In genomic region chr20:703426-703825, GRCh38 we compare ENCODE assay signal across 33 cellular contexts. TPM values are rescaled to one million over a fixed set of nuclear protein-coding genes. Genes with fewer than 3 reads are reported as not detected.
"Had no signal": no experiment of that assay in that cellular context is flagged by ENCODE, and none has a peak within 500 bp of the region (broad histone marks: within the 10 kb centered on the region; RNA-seq: fewer than 3 reads in every experiment).

No MANE protein-coding gene starts in this region.

- H3K27me3 ChIP-seq: ascending aorta, cardiac muscle cell had no signal

- H3K27ac ChIP-seq: ascending aorta, breast epithelium, cardiac muscle cell, esophagus muscularis mucosa, foreskin keratinocyte, gastrocnemius medialis had no signal

- DNase-seq: activated CD4-positive, alpha-beta memory T cell treated with anti-CD3 and anti-CD28 coated beads for 36 hours; activated CD4-positive, alpha-beta T cell treated with anti-CD3 and anti-CD28 coated beads for 36 hours; activated CD4-positive, alpha-beta T cell treated with anti-CD3 and anti-CD28 coated beads, Interleukin-2, amount 10 ng/mL, durations not matched to agents 24 days and 14 days; activated CD4-positive, CD25-positive, alpha-beta regulatory T cell; activated CD4-positive, CD25-positive, alpha-beta regulatory T cell treated with anti-CD3 and anti-CD28 coated beads, Interleukin-2, amount 50 U/mL, for 72 hours; activated CD8-positive, alpha-beta memory T cell treated with anti-CD3 and anti-CD28 coated beads, Interleukin-2, amount 10 ng/mL, durations not matched to agents 7 days and 5 days; activated CD8-positive, alpha-beta memory T cell treated with anti-CD3 and anti-CD28 coated beads, Interleukin-2, amount 50 U/mL, for 4 hours; activated CD8-positive, alpha-beta T cell treated with anti-CD3 and anti-CD28 coated beads, Interleukin-2, amount 10 ng/mL, durations not matched to agents 7 days and 5 days; activated gamma-delta T cell; activated naive CD4-positive, alpha-beta T cell; activated naive CD4-positive, alpha-beta T cell treated with anti-CD3 and anti-CD28 coated beads, Interleukin-2, amount 10 ng/mL, durations not matched to agents 7 days and 5 days; activated naive CD8-positive, alpha-beta T cell treated with anti-CD3 and anti-CD28 coated beads, Interleukin-2, amount 10 ng/mL, durations not matched to agents 7 days and 5 days; activated T-cell treated with anti-CD3 and anti-CD28 coated beads, Interleukin-2, amount 50 U/mL, for 1 hour; activated T-cell treated with anti-CD3 and anti-CD28 coated beads, Interleukin-2, amount 50 U/mL, for 48 hours; cortex of kidney; dermis blood vessel endothelial cell; effector CD4-positive, alpha-beta T cell; effector memory CD8-positive, alpha-beta T cell; foreskin keratinocyte; gastrocnemius medialis; glutamatergic neuron; T-helper 2 cell had no signal

- H3K36me3 ChIP-seq: ascending aorta, breast epithelium, cardiac muscle cell, esophagus muscularis mucosa, gastrocnemius medialis had no signal

- H3K4me3 ChIP-seq: ascending aorta, breast epithelium, cardiac muscle cell, esophagus muscularis mucosa, gastrocnemius medialis had no signal

- H3K4me3 Mint-ChIP-seq: activated CD4-positive, alpha-beta memory T cell treated with anti-CD3 and anti-CD28 coated beads for 36 hours; activated CD4-positive, alpha-beta T cell treated with anti-CD3 and anti-CD28 coated beads for 36 hours; activated CD4-positive, alpha-beta T cell treated with anti-CD3 and anti-CD28 coated beads, Interleukin-2, amount 10 ng/mL, durations not matched to agents 24 days and 14 days; activated CD8-positive, alpha-beta memory T cell treated with anti-CD3 and anti-CD28 coated beads, Interleukin-2, amount 10 ng/mL, durations not matched to agents 7 days and 5 days; activated CD8-positive, alpha-beta T cell treated with anti-CD3 and anti-CD28 coated beads, Interleukin-2, amount 10 ng/mL, durations not matched to agents 7 days and 5 days; activated naive CD4-positive, alpha-beta T cell treated with anti-CD3 and anti-CD28 coated beads, Interleukin-2, amount 10 ng/mL, durations not matched to agents 7 days and 5 days; activated naive CD8-positive, alpha-beta T cell treated with anti-CD3 and anti-CD28 coated beads, Interleukin-2, amount 10 ng/mL, durations not matched to agents 7 days and 5 days; activated T-helper 1 cell treated with anti-CD3 and anti-CD28 coated beads, Interleukin-12 subunit alpha, Interleukin-12 subunit beta, Interleukin-2, Interleukin-4 antibody, amounts not matched to agents 30 ng/mL and 10 ng/mL and 1 ng/mL, durations not matched to agents 14 hours and 24 hours and 36 hours; brain; central memory CD8-positive, alpha-beta T cell; effector memory CD8-positive, alpha-beta T cell had no signal

- H3K9me3 ChIP-seq: ascending aorta, breast epithelium, esophagus muscularis mucosa, gastrocnemius medialis had no signal

- H3K36me3 Mint-ChIP-seq: activated CD4-positive, alpha-beta memory T cell treated with anti-CD3 and anti-CD28 coated beads for 36 hours; activated CD8-positive, alpha-beta memory T cell treated with anti-CD3 and anti-CD28 coated beads, Interleukin-2, amount 10 ng/mL, durations not matched to agents 7 days and 5 days; activated naive CD4-positive, alpha-beta T cell treated with anti-CD3 and anti-CD28 coated beads, Interleukin-2, amount 10 ng/mL, durations not matched to agents 7 days and 5 days; activated naive CD4-positive, alpha-beta T cell treated with anti-CD3 and anti-CD28 coated beads, Interleukin-2, amount 50 U/mL, for 72 hours; activated naive CD8-positive, alpha-beta T cell treated with anti-CD3 and anti-CD28 coated beads, Interleukin-2, amount 10 ng/mL, durations not matched to agents 7 days and 5 days; brain had no signal

- H3K27me3 Mint-ChIP-seq: activated CD8-positive, alpha-beta memory T cell treated with anti-CD3 and anti-CD28 coated beads, Interleukin-2, amount 10 ng/mL, durations not matched to agents 7 days and 5 days had no signal

- H3K27ac Mint-ChIP-seq: activated CD4-positive, alpha-beta memory T cell treated with anti-CD3 and anti-CD28 coated beads for 36 hours; activated CD4-positive, alpha-beta T cell treated with anti-CD3 and anti-CD28 coated beads for 36 hours; activated CD4-positive, alpha-beta T cell treated with anti-CD3 and anti-CD28 coated beads, Interleukin-2, amount 10 ng/mL, durations not matched to agents 24 days and 14 days; activated CD8-positive, alpha-beta memory T cell treated with anti-CD3 and anti-CD28 coated beads, Interleukin-2, amount 10 ng/mL, durations not matched to agents 7 days and 5 days; activated CD8-positive, alpha-beta T cell treated with anti-CD3 and anti-CD28 coated beads, Interleukin-2, amount 10 ng/mL, durations not matched to agents 7 days and 5 days; activated naive CD4-positive, alpha-beta T cell treated with anti-CD3 and anti-CD28 coated beads, Interleukin-2, amount 10 ng/mL, durations not matched to agents 7 days and 5 days; activated naive CD4-positive, alpha-beta T cell treated with anti-CD3 and anti-CD28 coated beads, Interleukin-2, amount 50 U/mL, for 72 hours; activated naive CD8-positive, alpha-beta T cell treated with anti-CD3 and anti-CD28 coated beads, Interleukin-2, amount 10 ng/mL, durations not matched to agents 7 days and 5 days; activated T-helper 1 cell treated with anti-CD3 and anti-CD28 coated beads, Interleukin-12 subunit alpha, Interleukin-12 subunit beta, Interleukin-2, Interleukin-4 antibody, amounts not matched to agents 30 ng/mL and 10 ng/mL and 1 ng/mL, durations not matched to agents 14 hours and 24 hours and 36 hours; activated T-helper 2 cell treated with anti-CD3 and anti-CD28 coated beads, Interferon-gamma antibody, Interleukin-2, Interleukin-4, amounts not matched to agents 10 μg/mL and 5 μg/mL and 100 μg/mL, durations not matched to agents 14 hours and 24 hours and 36 hours; effector memory CD8-positive, alpha-beta T cell had no signal

- H3K9me3 Mint-ChIP-seq: activated CD4-positive, alpha-beta memory T cell treated with anti-CD3 and anti-CD28 coated beads for 36 hours; activated CD4-positive, alpha-beta T cell treated with anti-CD3 and anti-CD28 coated beads, Interleukin-2, amount 10 ng/mL, durations not matched to agents 24 days and 14 days; activated naive CD4-positive, alpha-beta T cell treated with anti-CD3 and anti-CD28 coated beads, Interleukin-2, amount 10 ng/mL, durations not matched to agents 7 days and 5 days; activated naive CD4-positive, alpha-beta T cell treated with anti-CD3 and anti-CD28 coated beads, Interleukin-2, amount 50 U/mL, for 72 hours; activated naive CD8-positive, alpha-beta T cell treated with anti-CD3 and anti-CD28 coated beads, Interleukin-2, amount 10 ng/mL, durations not matched to agents 7 days and 5 days; activated T-helper 1 cell treated with anti-CD3 and anti-CD28 coated beads, Interleukin-12 subunit alpha, Interleukin-12 subunit beta, Interleukin-2, Interleukin-4 antibody, amounts not matched to agents 30 ng/mL and 10 ng/mL and 1 ng/mL, durations not matched to agents 14 hours and 24 hours and 36 hours; activated T-helper 2 cell treated with anti-CD3 and anti-CD28 coated beads, Interferon-gamma antibody, Interleukin-2, Interleukin-4, amounts not matched to agents 10 μg/mL and 5 μg/mL and 100 μg/mL, durations not matched to agents 14 hours and 24 hours and 36 hours; central memory CD8-positive, alpha-beta T cell; effector memory CD8-positive, alpha-beta T cell had no signal

- ATAC-seq: activated CD4-positive, alpha-beta T cell treated with anti-CD3 and anti-CD28 coated beads for 36 hours; activated CD8-positive, alpha-beta memory T cell treated with anti-CD3 and anti-CD28 coated beads, Interleukin-2, amount 10 ng/mL, durations not matched to agents 7 days and 5 days; activated CD8-positive, alpha-beta T cell treated with anti-CD3 and anti-CD28 coated beads, Interleukin-2, amount 10 ng/mL, durations not matched to agents 7 days and 5 days; activated naive CD4-positive, alpha-beta T cell treated with anti-CD3 and anti-CD28 coated beads, Interleukin-2, amount 50 U/mL, for 72 hours; effector memory CD8-positive, alpha-beta T cell; foreskin keratinocyte; gastrocnemius medialis had no signal

- H3K4me1 ChIP-seq: ascending aorta, breast epithelium, foreskin keratinocyte had no signal

- H3K4me1 Mint-ChIP-seq: activated CD4-positive, alpha-beta T cell treated with anti-CD3 and anti-CD28 coated beads for 36 hours; activated CD4-positive, alpha-beta T cell treated with anti-CD3 and anti-CD28 coated beads, Interleukin-2, amount 10 ng/mL, durations not matched to agents 24 days and 14 days; activated CD8-positive, alpha-beta memory T cell treated with anti-CD3 and anti-CD28 coated beads, Interleukin-2, amount 10 ng/mL, durations not matched to agents 7 days and 5 days; activated naive CD4-positive, alpha-beta T cell treated with anti-CD3 and anti-CD28 coated beads, Interleukin-2, amount 10 ng/mL, durations not matched to agents 7 days and 5 days; activated naive CD8-positive, alpha-beta T cell treated with anti-CD3 and anti-CD28 coated beads, Interleukin-2, amount 10 ng/mL, durations not matched to agents 7 days and 5 days; central memory CD8-positive, alpha-beta T cell had no signal

RNA-seq across cellular contexts. Expression of gene SCRT2, which starts 27.8 kb away (rescaled TPM):
- total RNA-seq: activated CD4-positive, alpha-beta memory T cell treated with anti-CD3 and anti-CD28 coated beads for 36 hours; activated CD4-positive, alpha-beta T cell treated with anti-CD3 and anti-CD28 coated beads for 36 hours; activated CD4-positive, alpha-beta T cell treated with anti-CD3 and anti-CD28 coated beads, Interleukin-2, amount 10 ng/mL, durations not matched to agents 24 days and 14 days; activated CD8-positive, alpha-beta memory T cell treated with anti-CD3 and anti-CD28 coated beads for 36 hours; activated CD8-positive, alpha-beta memory T cell treated with anti-CD3 and anti-CD28 coated beads, Interleukin-2, amount 10 ng/mL, durations not matched to agents 7 days and 5 days; activated CD8-positive, alpha-beta T cell treated with anti-CD3 and anti-CD28 coated beads, Interleukin-2, amount 10 ng/mL, durations not matched to agents 7 days and 5 days; activated naive CD4-positive, alpha-beta T cell treated with anti-CD3 and anti-CD28 coated beads, Interleukin-2, amount 50 U/mL, for 72 hours; activated naive CD8-positive, alpha-beta T cell treated with anti-CD3 and anti-CD28 coated beads, Interleukin-2, amount 10 ng/mL, durations not matched to agents 7 days and 5 days; activated T-helper 1 cell treated with anti-CD3 and anti-CD28 coated beads, Interleukin-12 subunit alpha, Interleukin-12 subunit beta, Interleukin-2, Interleukin-4 antibody, amounts not matched to agents 30 ng/mL and 10 ng/mL and 1 ng/mL, durations not matched to agents 14 hours and 24 hours and 36 hours; activated T-helper 2 cell treated with anti-CD3 and anti-CD28 coated beads, Interferon-gamma antibody, Interleukin-2, Interleukin-4, amounts not matched to agents 10 μg/mL and 5 μg/mL and 100 μg/mL, durations not matched to agents 14 hours and 24 hours and 36 hours; ascending aorta; breast epithelium; cardiac muscle cell; dermis blood vessel endothelial cell; esophagus muscularis mucosa; foreskin keratinocyte; gastrocnemius medialis; T-helper 1 cell treated with Interleukin-12 subunit alpha and Interleukin-12 subunit beta and Interleukin-4 antibody, amounts not matched to agents 30 ng/mL and 1 ng/mL, for 36 hours had no signal
